Comparison of ENCODE assay signal across 8 cellular contexts in genomic region chr6:150865043-150865405, GRCh38. TPM values are rescaled to one million over a fixed set of nuclear protein-coding genes. Genes with fewer than 3 reads are reported as not detected.
A peak's percentile ranks its signal among the peaks of the same experiment; 100 is the strongest.
DNase-seq lines count a peak whose midpoint lies in the region; TF ChIP-seq lines count a peak whose summit lies in the region.

No MANE protein-coding gene starts in this region.

- TF ChIP-seq POLR2A in ovary (IDR thresholded peaks at IDR 0.05), result no peak

- H3K27me3 ChIP-seq in endocrine pancreas (ENCODE audit: control insufficient read depth, insufficient read depth, low read length) (no peaks in the 10 kb centered on the region), ovary (no peaks in the 10 kb centered on the region)

- TF ChIP-seq CTCF in ovary (IDR thresholded peaks at IDR 0.05), result no peak

- H3K36me3 ChIP-seq in endocrine pancreas (ENCODE audit: control insufficient read depth, insufficient read depth, low read length), result no peaks in the 10 kb centered on the region
- H3K36me3 ChIP-seq in ovary, result no peaks in the 10 kb centered on the region

- DNase-seq in Daoy (ENCODE audit: low read depth) (peak; percentile 15), OCI-M1 (lab: John Stamatoyannopoulos, UW) (peak; percentile 54), ovary (no peak), HT-29 (ENCODE audit: low spot score) (no peak), NCI-H226 (no peak), HuH-7 (ENCODE audit: low spot score) (no peak), SK-N-DZ (ENCODE audit: low spot score) (no peak)

- intact Hi-C loops in ovary (cut with DNase I), result no loop called here

- H3K9ac ChIP-seq in endocrine pancreas (ENCODE audit: control insufficient read depth, insufficient read depth, low read length), result peak overlapping the region; percentile 62

- no peak for TF ChIP-seq EP300 in ovary (IDR thresholded peaks at IDR 0.05)

- H3K9me3 ChIP-seq in endocrine pancreas (ENCODE audit: control insufficient read depth, low read length), result no peaks in the 10 kb centered on the region
- H3K9me3 ChIP-seq in ovary, result no peaks in the 10 kb centered on the region

- H3K27ac ChIP-seq in ovary, result peak overlapping the region; percentile 81 to 88

- H3K4me1 ChIP-seq in endocrine pancreas (ENCODE audit: control insufficient read depth, insufficient read depth, low read length) (no peaks in the 10 kb centered on the region), ovary (ENCODE audit: insufficient read depth) (no peaks in the 10 kb centered on the region)

- WGBS in ovary, 3 donors, result 10 to 14% (median 10%) methylated on average over 5 of the region's 5 CpGs

- H3K4me3 ChIP-seq in endocrine pancreas (ENCODE audit: control insufficient read depth, insufficient read depth, low read length) (peak overlapping the region; percentile 28), ovary (peak overlapping the region; percentile 64)

RNA-seq across cellular contexts. Expression of gene MTHFD1L, which starts 0.5 kb away (rescaled TPM):
- 17.8 and 21.6 TPM in 2 replicates for total RNA-seq in Daoy (2014; rRNA removed; shearing (Covaris generic))
- total RNA-seq in ovary, result 10 to 100 TPM; 13.0 to 91.1 (median 30.6) TPM
- polyA plus RNA-seq in ovary, result 10 to 100 TPM; 14.0 to 23.2 TPM
- 14.7 and 16.4 TPM in 2 replicates for total RNA-seq in HT-29 (2014; rRNA removed; shearing (Covaris generic))
- polyA plus RNA-seq in SK-N-DZ (2014; cell fraction: cytosol; rRNA removed), result 29.4 and 30.7 TPM in 2 replicates
- 16.4 and 17.8 TPM in 2 replicates for polyA plus RNA-seq in SK-N-DZ (2014; cell fraction: nucleus; rRNA removed)

Comparison
In these comparisons a context has a peak if more than half of its experiments do, and no peak if none do; other contexts are left out.
1. DNase-seq: peak in Daoy (single experiment) and OCI-M1 (single experiment); none in ovary (0 of 5), HT-29 (single experiment), NCI-H226 (single experiment), HuH-7 (single experiment) and SK-N-DZ (single experiment).